In the genomic region with DNA sequence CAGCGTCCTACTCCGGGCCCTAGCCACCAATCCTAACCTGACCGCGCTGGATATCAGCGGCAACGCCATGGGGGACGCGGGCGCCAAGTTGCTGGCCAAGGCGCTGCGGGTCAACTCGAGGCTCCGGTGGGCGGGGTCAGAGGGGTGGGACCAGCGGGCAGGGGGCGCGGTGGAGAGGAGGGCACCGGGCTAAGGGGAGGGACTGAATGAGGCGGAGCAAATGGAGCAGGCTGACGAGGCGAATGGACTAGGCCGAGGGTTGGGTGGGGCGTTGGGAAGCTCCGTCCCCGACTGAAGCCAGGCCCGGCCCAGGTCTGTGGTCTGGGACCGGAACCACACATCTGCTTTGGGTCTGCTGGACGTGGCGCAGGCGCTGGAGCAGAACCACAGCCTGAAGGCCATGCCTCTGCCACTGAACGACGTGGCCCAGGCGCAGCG, we compare ENCODE assay signal across 14 cellular contexts. TPM values are rescaled to one million over a fixed set of nuclear protein-coding genes. Genes with fewer than 3 reads are reported as not detected.
DNase-seq lines count a peak whose midpoint lies in the region; ATAC-seq and TF ChIP-seq lines count a peak whose summit lies in the region.
"Had no signal": no experiment of that assay in that cellular context is flagged by ENCODE, and none has a peak within 500 bp of the region (broad histone marks: within the 10 kb centered on the region; RNA-seq: fewer than 3 reads in every experiment).

No MANE protein-coding gene starts in this region.

- TF ChIP-seq CTCF in HEK293 (tag by site-specific recombination; IDR thresholded peaks at IDR 0.05) (no peak), left ventricle myocardium inferior (IDR thresholded peaks at IDR 0.05; ENCODE audit: borderline replicate concordance) (no peak), omental fat pad (IDR thresholded peaks at IDR 0.05) (no peak)

- peaks cover 100% of the 10 kb centered on the region for H3K27me3 ChIP-seq in left ventricle myocardium inferior (ENCODE audit: low read depth)

- ATAC-seq in omental fat pad (ENCODE audit: low FRiP score) (peak; percentile 24), GM21367 (IDR thresholded peaks at IDR 0.05; ENCODE audit: unreplicated experiment) (no peak)

- intact Hi-C loops in left ventricle myocardium inferior (cut with micrococcal nuclease), result no loop called here

- DNase-seq in left ventricle myocardium inferior (no peak), omental fat pad (ENCODE audit: low spot score) (no peak), GDM1 (lab: John Stamatoyannopoulos, UW) (no peak), globus pallidus (ENCODE audit: low spot score) (no peak)
- DNase-seq: activated CD4-positive, alpha-beta T cell treated with anti-CD3 and anti-CD28 coated beads for 1 hour; activated naive CD8-positive, alpha-beta T cell treated with anti-CD3 and anti-CD28 coated beads, Interleukin-2, amount 10 ng/mL, durations not matched to agents 7 days and 5 days; CD4-positive, CD25-positive, alpha-beta regulatory T cell; cerebellar nuclear complex; mammary epithelial cell; NCI-H1105 treated with DMSO at 0.1 percent for 48 hours; NCI-H226; substantia nigra had no signal

- POLR2A ChIA-PET in HEK293 (lab: Yijun Ruan, JAX), result no interaction called here

- no peaks in the 10 kb centered on the region for H3K9me3 ChIP-seq in HEK293 (ENCODE audit: control insufficient read depth, insufficient read depth, low read depth, low read length)
- H3K9me3 ChIP-seq in left ventricle myocardium inferior (replicated peaks), result no peaks in the 10 kb centered on the region

- no peak overlapping the region for H3K27ac ChIP-seq in HEK293 (ENCODE audit: extremely low read depth, low read depth, low read length)
- no peak overlapping the region for H3K27ac ChIP-seq in left ventricle myocardium inferior (replicated peaks)

- CTCF ChIA-PET in HEK293 (lab: Yijun Ruan, JAX), result no interaction called here

- peaks cover 0 to 2% of the 10 kb centered on the region in 2 experiments; a peak in 1 of 3 replicates for H3K36me3 ChIP-seq in HEK293 (ENCODE audit: control insufficient read depth in 2 of 2, insufficient read depth in 1 of 2, low read length in 2 of 2)
- no peaks in the 10 kb centered on the region for H3K36me3 ChIP-seq in left ventricle myocardium inferior

- H3K4me1 ChIP-seq in HEK293 (ENCODE audit: control insufficient read depth, insufficient read depth, low read length) (peaks cover 4% of the 10 kb centered on the region; the same call in 1 of the 2 replicates), left ventricle myocardium inferior (peaks cover 41% of the 10 kb centered on the region)

- H3K4me3 ChIP-seq in HEK293 (ENCODE audit: low read depth, low read length), result no peak overlapping the region
- peak overlapping the region; percentile 33 for H3K4me3 ChIP-seq in left ventricle myocardium inferior

TF ChIP-seq in HEK293, 187 proteins besides CTCF, POLR2A, EP300 and RAD21:
- TF ChIP-seq ZNF530 (tag by site-specific recombination; IDR thresholded peaks at IDR 0.05; ENCODE audit: low read depth) (no peak), SP2 (tag by site-specific recombination; IDR thresholded peaks at IDR 0.05) (peak; percentile 40), ZNF747 (tag by site-specific recombination; IDR thresholded peaks at IDR 0.05) (no peak)

RNA-seq across cellular contexts. Expression of gene CARMIL2, which starts 4.6 kb away (rescaled TPM):
- total RNA-seq in left ventricle myocardium inferior, result 0.58 TPM
- 1 to 10 TPM in 3 of 4 donors, under 1 TPM in 1; 0.93 to 7.6 (median 2.4) TPM for total RNA-seq in omental fat pad

RNA-seq across cellular contexts. Expression of gene ACD, which starts 10.5 kb away (rescaled TPM):
- total RNA-seq in left ventricle myocardium inferior, result 7.1 TPM
- total RNA-seq in omental fat pad, result 10 to 100 TPM in 3 of 4 donors, 1 to 10 TPM in 1; 9.5 to 21.3 (median 18.4) TPM

RNA-seq across cellular contexts. Expression of gene PARD6A, which starts 11.2 kb away (rescaled TPM):
- total RNA-seq in left ventricle myocardium inferior, result 3.4 TPM
- 10 to 100 TPM in 1 of 4 donors, 1 to 10 TPM in 3; 3.2 to 12.5 (median 4.6) TPM for total RNA-seq in omental fat pad

RNA-seq across cellular contexts. Expression of gene ENKD1, which starts 17.0 kb away (rescaled TPM):
- total RNA-seq in left ventricle myocardium inferior (9.6 TPM), omental fat pad (10 to 100 TPM in 3 of 4 donors, 1 to 10 TPM in 1; 7.7 to 17.8 (median 13.7) TPM)

RNA-seq across cellular contexts. Expression of gene C16orf86, which starts 17.1 kb away (rescaled TPM):
- total RNA-seq in left ventricle myocardium inferior (2.9 TPM), omental fat pad (1 to 10 TPM; 5.0 to 8.3 (median 7.6) TPM)
